1 cellular context compared by ENCODE assay signal in genomic region chr11:132054822-132055221, GRCh38.
TF ChIP-seq lines count a peak whose summit lies in the region.

No MANE protein-coding gene starts in this region.

TF ChIP-seq in IMR-90, 13 proteins besides CTCF, POLR2A, EP300 and RAD21 (continued from another document):
- TF ChIP-seq USF2 (IDR thresholded peaks at IDR 0.05; ENCODE audit: low read depth, low read length) = no peak
